ENCODE assay signal across 23 cellular contexts in genomic region chr6:33728438-33728837, GRCh38. TPM values are rescaled to one million over a fixed set of nuclear protein-coding genes. Genes with fewer than 3 reads are reported as not detected.
DNase-seq lines count a peak whose midpoint lies in the region; ATAC-seq, FAIRE-seq and TF ChIP-seq lines count a peak whose summit lies in the region.
"Had no signal": no experiment of that assay in that cellular context is flagged by ENCODE, and none has a peak within 500 bp of the region (broad histone marks: within the 10 kb centered on the region; RNA-seq: fewer than 3 reads in every experiment).

No MANE protein-coding gene starts in this region.

- peaks cover 0 to 28% (median 0%) of the 10 kb centered on the region in 9 donors for H3K36me3 ChIP-seq in heart left ventricle
- H3K36me3 ChIP-seq in kidney (ENCODE audit: control insufficient read depth in 1 of 2, insufficient read depth in 2 of 2, low read length in 2 of 2): no peaks in the 10 kb centered on the region
- H3K36me3 ChIP-seq in gastrocnemius medialis: peaks cover 6 to 35% of the 10 kb centered on the region in 2 donors
- H3K36me3 ChIP-seq: BE2C had no signal

- H3K27ac ChIP-seq in C4-2B: peak overlapping the region; percentile 99; the same call in 1 of the 2 replicates
- peak overlapping the region; percentile 42 to 91 (median 80) for H3K27ac ChIP-seq in heart left ventricle
- no peak overlapping the region for H3K27ac ChIP-seq in kidney (ENCODE audit: low read depth in 2 of 2, low read length in 2 of 2)
- H3K27ac ChIP-seq in gastrocnemius medialis: peak overlapping the region; percentile 98 to 100 (median 100)
- H3K27ac ChIP-seq: SJSA1 had no signal

- WGBS in heart left ventricle, 4 donors: 46 to 76% (median 53%) methylated on average over 11 of the region's 11 CpGs

- TF ChIP-seq POLR2A in heart left ventricle (IDR thresholded peaks at IDR 0.05) (no peak), gastrocnemius medialis (IDR thresholded peaks at IDR 0.05) (peak; percentile 10 to 42)

- peak; percentile 66 to 77 (median 72) for ATAC-seq in heart left ventricle
- peak in 1 of 2 donors; percentile 3 for ATAC-seq in gastrocnemius medialis
- no peak for ATAC-seq in HG02588 (IDR thresholded peaks at IDR 0.05; ENCODE audit: unreplicated experiment)
- no peak for ATAC-seq in GM18907 (IDR thresholded peaks at IDR 0.05; ENCODE audit: unreplicated experiment)
- ATAC-seq: HCT116, Panc1 had no signal

- no peaks in the 10 kb centered on the region for H3K36me3 Mint-ChIP-seq in glutamatergic neuron (ENCODE audit: unreplicated experiment)
- H3K36me3 Mint-ChIP-seq: CD4-positive, alpha-beta memory T cell; IgD-negative memory B cell had no signal

- H3K9me3 Mint-ChIP-seq in glutamatergic neuron (ENCODE audit: unreplicated experiment): peaks cover 2% of the 10 kb centered on the region
- H3K9me3 Mint-ChIP-seq: IgD-negative memory B cell had no signal

- H3K4me1 Mint-ChIP-seq in glutamatergic neuron (ENCODE audit: low read depth, unreplicated experiment): peaks cover 25% of the 10 kb centered on the region

- peak in 4 of 5 donors; percentile 37 to 87 (median 69) for DNase-seq in heart left ventricle
- DNase-seq in kidney: peak; percentile 53
- no peak for DNase-seq in gastrocnemius medialis
- DNase-seq in DMS153 treated with DMSO at 0.1 percent for 48 hours (lab: John Stamatoyannopoulos, UW; ENCODE audit: unreplicated experiment): no peak
- DNase-seq in glutamatergic neuron: no peak
- DNase-seq: BE2C; Caco-2; CD4-positive, alpha-beta memory T cell; GOT3; MV-4-11; NCI-H1105 treated with DMSO at 0.1 percent for 48 hours; NCI-H2171; NCI-H524 treated with DMSO at 0.1 percent for 48 hours; NCI-H82 had no signal

- H3K4me3 ChIP-seq in heart left ventricle: no peak overlapping the region
- H3K4me3 ChIP-seq in kidney (ENCODE audit: low read length in 2 of 2): no peak overlapping the region
- peak overlapping the region in 1 of 4 donors; percentile 6 for H3K4me3 ChIP-seq in gastrocnemius medialis
- H3K4me3 ChIP-seq: SJSA1 had no signal

- no peak for FAIRE-seq in kidney (lab: Jason Lieb, UNC)
- FAIRE-seq: GM12891 had no signal

- H3K27ac Mint-ChIP-seq in glutamatergic neuron (ENCODE audit: unreplicated experiment): no peak overlapping the region
- H3K27ac Mint-ChIP-seq: IgD-negative memory B cell had no signal

- H3K27me3 ChIP-seq in heart left ventricle (peaks cover 0 to 4% (median 0%) of the 10 kb centered on the region in 9 donors), gastrocnemius medialis (no peaks in the 10 kb centered on the region)
- H3K27me3 ChIP-seq: BE2C, SJSA1 had no signal

- no peak overlapping the region for H3K9ac ChIP-seq in kidney (ENCODE audit: low read length in 2 of 2)

- H3K27me3 Mint-ChIP-seq in glutamatergic neuron (ENCODE audit: unreplicated experiment): peaks cover 13% of the 10 kb centered on the region

- H3K4me1 ChIP-seq in heart left ventricle (peaks cover 3 to 81% (median 37%) of the 10 kb centered on the region in 12 donors), kidney (ENCODE audit: control insufficient read depth in 1 of 2, insufficient read depth in 1 of 2, low read depth in 1 of 2, low read length in 2 of 2) (peaks cover 0 to 3% of the 10 kb centered on the region in 2 donors), gastrocnemius medialis (peaks cover 55 to 70% of the 10 kb centered on the region in 2 donors)
- H3K4me1 ChIP-seq: BE2C, Caco-2, SJSA1 had no signal

- in situ Hi-C loops in gastrocnemius medialis (cut with MboI; ENCODE audit: low sequenced_read_pairs in 4 of 4): loop anchor here in 1 of 4 donors (25.0 kb wide), 1 partner anchor 559 kb away; no protein-coding TSS in a partner anchor

- no peak overlapping the region for H3K4me3 Mint-ChIP-seq in glutamatergic neuron (ENCODE audit: unreplicated experiment)
- H3K4me3 Mint-ChIP-seq: CD4-positive, alpha-beta memory T cell had no signal

- intact Hi-C loops in heart left ventricle (cut with DNase I) (loop anchor here in 2 of 10 donors (2.0 to 5.0 kb wide), 2 partner anchors 18 to 34 kb away; partner anchors contain the start of gene IP6K3 (in 1 of the 2)), kidney (cut with DNase I) (no loop called here), gastrocnemius medialis (cut with DNase I; ENCODE audit: low total_unique reads) (loop anchor here (10.0 kb wide), 1 partner anchor 414 kb away; the partner anchor contains the start of genes TAPBP and ZBTB22)

- TF ChIP-seq CTCF in C4-2B (conservative IDR thresholded peaks at IDR 0.05) (no peak), heart left ventricle (IDR thresholded peaks at IDR 0.05) (no peak), kidney (IDR thresholded peaks at IDR 0.05; ENCODE audit: borderline replicate concordance, extremely low read depth, insufficient read depth) (no peak), gastrocnemius medialis (IDR thresholded peaks at IDR 0.05 in 4 of 5, conservative IDR thresholded peaks at IDR 0.05 in 1 of 5) (no peak), glutamatergic neuron (IDR thresholded peaks at IDR 0.05; ENCODE audit: partially characterized antibody, unreplicated experiment) (no peak)

- H3K9me3 ChIP-seq in heart left ventricle (no peaks in the 10 kb centered on the region), kidney (ENCODE audit: control insufficient read depth in 1 of 2, low read length in 2 of 2) (no peaks in the 10 kb centered on the region), gastrocnemius medialis (no peaks in the 10 kb centered on the region)
- H3K9me3 ChIP-seq: BE2C, Caco-2, SJSA1 had no signal

RNA-seq across cellular contexts. Expression of gene UQCC2, which starts 16.9 kb away (rescaled TPM):
- 100 to 1,000 TPM in 8 of 9 donors, 10 to 100 TPM in 1; 88.5 to 298 (median 195) TPM for total RNA-seq in heart left ventricle
- polyA plus RNA-seq in heart left ventricle: 100 to 1,000 TPM; 123 to 496 TPM
- total RNA-seq in kidney: 39.6 TPM
- polyA plus RNA-seq in kidney (ENCODE audit: insufficient read depth, low read depth, low replicate concordance): 189 TPM
- total RNA-seq in gastrocnemius medialis: 100 to 1,000 TPM in 1 of 4 donors, 10 to 100 TPM in 3; 50.7 to 101 (median 63.5) TPM
- 48.7 TPM for total RNA-seq in glutamatergic neuron (ENCODE audit: unreplicated experiment)

RNA-seq across cellular contexts. Expression of gene IP6K3, which starts 18.3 kb away (rescaled TPM):
- total RNA-seq in heart left ventricle (10 to 100 TPM; 11.7 to 72.4 (median 30.8) TPM), kidney (0.47 TPM), gastrocnemius medialis (100 to 1,000 TPM; 287 to 570 (median 348) TPM), glutamatergic neuron (ENCODE audit: unreplicated experiment) (2.7 TPM)
- polyA plus RNA-seq in heart left ventricle (10 to 100 TPM; 16.9 to 59.2 TPM), kidney (ENCODE audit: insufficient read depth, low read depth, low replicate concordance) (4.0 TPM)
- total RNA-seq: A673; CD4-positive, alpha-beta memory T cell had no signal
- polyA plus RNA-seq: CD4-positive, alpha-beta memory T cell; IgD-negative memory B cell had no signal

Comparison
In these comparisons a context has a peak if more than half of its experiments do, and no peak if none do; other contexts are left out.
1. H3K27ac ChIP-seq: peak in C4-2B (single experiment), heart left ventricle (12 of 12) and gastrocnemius medialis (4 of 4); none in kidney (0 of 2).
2. ATAC-seq: peak in heart left ventricle (4 of 4); none in HG02588 (single experiment) and GM18907 (single experiment).
3. DNase-seq: peak in heart left ventricle (4 of 5) and kidney (single experiment); none in gastrocnemius medialis (0 of 2), DMS153 treated with DMSO at 0.1 percent for 48 hours (single experiment) and glutamatergic neuron (single experiment).
4. POLR2A ChIP-seq: peak in gastrocnemius medialis (2 of 2); none in heart left ventricle (0 of 2).